In genomic region chr2:96760036-96760985, GRCh38 we compare ENCODE assay signal across 8 cellular contexts. TPM values are rescaled to one million over a fixed set of nuclear protein-coding genes. Genes with fewer than 3 reads are reported as not detected.
DNase-seq lines count a peak whose midpoint lies in the region; ATAC-seq and TF ChIP-seq lines count a peak whose summit lies in the region.

TSS of gene CNNM4 (plus strand) at chr2:96760902. CDS start at chr2:96761000, 98 bp downstream.

- ATAC-seq in HG02623 (IDR thresholded peaks at IDR 0.05; ENCODE audit: unreplicated experiment) (peak; percentile 78), SK-N-SH treated with all-trans-retinoic acid at 6 μM for 48 hours (peak; percentile 96)

- H3K27ac ChIP-seq in ovary (peak within 1 kb of the TSS; percentile 57 to 70), thyroid gland (peak within 1 kb of the TSS; percentile 2 to 85 (median 67))

- H3K4me3 ChIP-seq in ovary (peak within 1 kb of the TSS; percentile 70), thyroid gland (replicated peaks in 1 of 3) (peak within 1 kb of the TSS in 2 of 3 donors; percentile 1 to 64)

- intact Hi-C loops in head of caudate nucleus (cut with DNase I) (loop anchor here (2.0 to 5.0 kb wide), 2 partner anchors 57 to 122 kb away; partner anchors contain the start of genes CNNM3 and KANSL3), ovary (cut with DNase I) (loop anchor here in 2 of 4 donors (2.0 to 10.0 kb wide), 3 partner anchors 20 to 216 kb away; partner anchors contain the start of gene LMAN2L (in 1 of the 2)), thyroid gland (cut with DNase I) (loop anchor here (2.0 to 5.0 kb wide), 2 partner anchors 20 to 123 kb away; partner anchors contain the start of genes KANSL3 and LMAN2L)

- no peaks in the 10 kb centered on the region for H3K9me3 Mint-ChIP-seq in activated naive CD8-positive, alpha-beta T cell (ENCODE audit: low read depth)

- TF ChIP-seq POLR2A in GM10847 (IDR thresholded peaks at IDR 0.05; ENCODE audit: extremely low read depth, insufficient read length) (peak; percentile 96), ovary (IDR thresholded peaks at IDR 0.05) (no peak), thyroid gland (IDR thresholded peaks at IDR 0.05) (peak in 1 of 2 donors; percentile 82)

- peaks cover 17% of the 10 kb centered on the region for H3K4me1 ChIP-seq in ovary (ENCODE audit: insufficient read depth)
- H3K4me1 ChIP-seq in thyroid gland = peaks cover 38 to 45% of the 10 kb centered on the region in 2 donors

- TF ChIP-seq CTCF in ovary (IDR thresholded peaks at IDR 0.05) (no peak), thyroid gland (IDR thresholded peaks at IDR 0.05) (peak in 1 of 6 experiments; percentile 24)

- no peak for TF ChIP-seq EP300 in ovary (IDR thresholded peaks at IDR 0.05)

- no peaks in the 10 kb centered on the region for H3K36me3 Mint-ChIP-seq in activated naive CD8-positive, alpha-beta T cell

- DNase-seq in NCI-H1092 treated with DMSO at 0.1 percent for 48 hours (lab: John Stamatoyannopoulos, UW) (peak; percentile 85), head of caudate nucleus (peak; percentile 88 to 98 (median 96)), ovary (peak; percentile 93 to 95 (median 94)), thyroid gland (peak; percentile 98)

- peak within 1 kb of the TSS; percentile 86 for H3K27ac Mint-ChIP-seq in activated naive CD8-positive, alpha-beta T cell

- H3K4me1 Mint-ChIP-seq in activated naive CD8-positive, alpha-beta T cell (ENCODE audit: low read depth) = peaks cover 48% of the 10 kb centered on the region

- peak within 1 kb of the TSS; percentile 85 for H3K4me3 Mint-ChIP-seq in activated naive CD8-positive, alpha-beta T cell

- H3K27me3 ChIP-seq in ovary (no peaks in the 10 kb centered on the region), thyroid gland (no peaks in the 10 kb centered on the region)

- H3K9me3 ChIP-seq in ovary (no peaks in the 10 kb centered on the region), thyroid gland (no peaks in the 10 kb centered on the region)

- H3K36me3 ChIP-seq in ovary (no peaks in the 10 kb centered on the region), thyroid gland (no peaks in the 10 kb centered on the region)

- 5 to 8% (median 8%) methylated on average over 33 to 62 of the region's 62 CpGs for WGBS in ovary, 3 donors
- WGBS in thyroid gland, 2 donors = 10 to 18% methylated on average over 17 to 28 of the region's 62 CpGs

- no peaks in the 10 kb centered on the region for H3K27me3 Mint-ChIP-seq in activated naive CD8-positive, alpha-beta T cell

TF ChIP-seq in SK-N-SH treated with all-trans-retinoic acid at 6 μM for 48 hours, 23 proteins besides CTCF, POLR2A, EP300 and RAD21:
- TF ChIP-seq ZC3H10 (CRISPR knock-in tag; IDR thresholded peaks at IDR 0.05) = no peak
- no peak for TF ChIP-seq GLIS3 (CRISPR knock-in tag; IDR thresholded peaks at IDR 0.05)

RNA-seq across cellular contexts. Expression of gene CNNM4, which starts in this region (rescaled TPM):
- 1 to 10 TPM; 3.9 to 8.3 (median 7.0) TPM for total RNA-seq in ovary
- polyA plus RNA-seq in ovary = 1 to 10 TPM; 2.7 to 7.1 TPM
- 1 to 10 TPM; 6.6 to 9.5 (median 7.7) TPM for total RNA-seq in thyroid gland

Comparison
In these comparisons a context has a peak if more than half of its experiments do, and no peak if none do; other contexts are left out.
1. Peak in every context shown above with its lines: DNase-seq, ATAC-seq, H3K4me3 ChIP-seq and H3K27ac ChIP-seq.